24 cellular contexts compared by ENCODE assay signal in the genomic region with DNA sequence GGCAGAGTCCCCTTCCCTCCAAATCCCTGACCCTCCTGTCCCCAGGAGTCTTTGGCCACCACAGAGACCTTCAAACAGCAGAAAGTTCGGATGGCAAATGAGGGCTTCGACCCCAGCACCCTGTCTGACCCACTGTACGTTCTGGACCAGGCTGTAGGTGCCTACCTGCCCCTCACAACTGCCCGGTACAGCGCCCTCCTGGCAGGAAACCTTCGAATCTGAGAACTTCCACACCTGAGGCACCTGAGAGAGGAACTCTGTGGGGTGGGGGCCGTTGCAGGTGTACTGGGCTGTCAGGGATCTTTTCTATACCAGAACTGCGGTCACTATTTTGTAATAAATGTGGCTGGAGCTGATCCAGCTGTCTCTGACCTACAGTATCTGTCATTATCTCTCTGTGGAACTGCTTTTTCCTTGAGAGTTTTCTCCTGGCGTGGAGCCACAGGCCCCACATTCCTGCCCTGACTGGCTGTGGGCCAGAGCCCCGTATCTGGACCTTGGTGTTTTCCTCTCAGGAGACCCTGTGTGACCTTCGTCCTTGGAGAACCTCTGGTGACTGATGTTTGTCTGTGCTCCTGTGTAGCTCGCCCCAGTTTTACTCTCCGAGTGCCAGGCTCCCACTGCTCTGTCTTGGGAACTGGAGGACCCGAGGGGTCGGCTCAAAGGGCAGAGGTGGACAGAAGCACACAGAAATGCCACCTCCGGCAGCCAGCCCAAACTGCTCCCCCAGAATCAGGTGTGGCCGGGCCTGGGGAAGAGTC. TPM values are rescaled to one million over a fixed set of nuclear protein-coding genes. Genes with fewer than 3 reads are reported as not detected.
DNase-seq lines count a peak whose midpoint lies in the region; ATAC-seq, FAIRE-seq and TF ChIP-seq lines count a peak whose summit lies in the region.
"Had no signal": no experiment of that assay in that cellular context is flagged by ENCODE, and none has a peak within 500 bp of the region (broad histone marks: within the 10 kb centered on the region; RNA-seq: fewer than 3 reads in every experiment).

No MANE protein-coding gene starts in this region.

- H3K27me3 Mint-ChIP-seq in neural crest cell (ENCODE audit: low read depth) = peaks cover 9% of the 10 kb centered on the region

- no peak overlapping the region for H3K27ac Mint-ChIP-seq in neural crest cell (ENCODE audit: unreplicated experiment)
- H3K27ac Mint-ChIP-seq: neural progenitor cell had no signal

- H3K9me3 ChIP-seq in right cardiac atrium (ENCODE audit: control insufficient read depth, low read length) (no peaks in the 10 kb centered on the region), thyroid gland (no peaks in the 10 kb centered on the region)

- H3K27me3 ChIP-seq in right cardiac atrium (ENCODE audit: control insufficient read depth, insufficient read depth) (no peaks in the 10 kb centered on the region), thyroid gland (no peaks in the 10 kb centered on the region)

- no peak for FAIRE-seq in D721Med (lab: Jason Lieb, UNC)
- FAIRE-seq: frontal cortex, TTC549 had no signal

- DNase-seq in right cardiac atrium (peak; percentile 59 to 83 (median 77)), Right ventricle myocardium superior (no peak), dermis blood vessel endothelial cell (peak; percentile 60), neural crest cell (ENCODE audit: low read depth, low spot score) (no peak), D721Med (ENCODE audit: insufficient read length, low spot score) (no peak), thyroid gland (no peak), iPS-NIHi11 (ENCODE audit: low spot score) (no peak), Ammon's horn (ENCODE audit: low spot score) (no peak)
- DNase-seq: ACHN; activated CD4-positive, alpha-beta T cell treated with anti-CD3 and anti-CD28 coated beads for 4 hours; activated CD8-positive, alpha-beta memory T cell treated with anti-CD3 and anti-CD28 coated beads, Interleukin-2, amount 50 U/mL, for 48 hours; activated gamma-delta T cell; amniotic stem cell; caudate nucleus; effector CD4-positive, alpha-beta T cell; hypothalamus; KG1; kidney glomerular epithelial cell; NCI-H1694 treated with DMSO at 0.1 percent for 48 hours; SHP77 had no signal

- H3K36me3 Mint-ChIP-seq in neural crest cell (ENCODE audit: low read depth) = no peaks in the 10 kb centered on the region

- H3K9me3 Mint-ChIP-seq in neural crest cell = no peaks in the 10 kb centered on the region
- H3K9me3 Mint-ChIP-seq: neural progenitor cell had no signal

- H3K36me3 ChIP-seq in thyroid gland = no peaks in the 10 kb centered on the region
- H3K36me3 ChIP-seq: neural progenitor cell had no signal

- ATAC-seq in right cardiac atrium = no peak
- no peak for ATAC-seq in Right ventricle myocardium superior (ENCODE audit: poor library complexity)
- ATAC-seq: esophagus mucosa had no signal

- H3K27ac ChIP-seq in right cardiac atrium (ENCODE audit: low read length) (no peak overlapping the region), thyroid gland (no peak overlapping the region)
- H3K27ac ChIP-seq: neural progenitor cell had no signal

- peaks cover 24% of the 10 kb centered on the region for H3K4me1 Mint-ChIP-seq in neural crest cell

- peak overlapping the region; percentile 37 for H3K4me3 Mint-ChIP-seq in neural crest cell
- H3K4me3 Mint-ChIP-seq: neural progenitor cell had no signal

- TF ChIP-seq POLR2A in thyroid gland (IDR thresholded peaks at IDR 0.05) = no peak

- H3K4me3 ChIP-seq in right cardiac atrium (ENCODE audit: low read length) (no peak overlapping the region), thyroid gland (replicated peaks in 1 of 3) (no peak overlapping the region)
- H3K4me3 ChIP-seq: neural progenitor cell had no signal

- H3K4me1 ChIP-seq in right cardiac atrium (ENCODE audit: control insufficient read depth, insufficient read depth, low read length) (peaks cover 11% of the 10 kb centered on the region), thyroid gland (peaks cover 9 to 35% of the 10 kb centered on the region in 2 donors)

- intact Hi-C loops in right cardiac atrium (cut with DNase I) (loop anchor here in 1 of 4 donors (10.0 kb wide), 1 partner anchor 265 kb away; no protein-coding TSS in a partner anchor), Right ventricle myocardium superior (cut with DNase I) (no loop called here), thyroid gland (cut with DNase I) (no loop called here)

- 56% methylated on average over 17 of the region's 17 CpGs for WGBS in right cardiac atrium
- 73 to 85% methylated on average over 17 of the region's 17 CpGs for WGBS in thyroid gland, 2 donors

- no peak for TF ChIP-seq CTCF in neural crest cell (conservative IDR thresholded peaks at IDR 0.05)
- TF ChIP-seq CTCF in D721Med (IDR thresholded peaks at IDR 0.05; ENCODE audit: insufficient read depth, missing control alignments) = no peak
- TF ChIP-seq CTCF in thyroid gland (IDR thresholded peaks at IDR 0.05) = no peak

RNA-seq across cellular contexts. Expression of gene SLC27A3, which starts 4.8 kb away (rescaled TPM):
- total RNA-seq in right cardiac atrium (10 to 100 TPM; 16.9 to 22.0 (median 20.1) TPM), Right ventricle myocardium superior (12.0 TPM), dermis blood vessel endothelial cell (27.6 and 30.0 TPM in 2 replicates), neural crest cell (16.8 and 18.1 TPM in 2 replicates), thyroid gland (10 to 100 TPM; 14.4 to 32.5 (median 23.2) TPM)
- polyA plus RNA-seq in right cardiac atrium = 26.5 TPM

RNA-seq across cellular contexts. Expression of gene INTS3, which starts 52.1 kb away (rescaled TPM):
- total RNA-seq in right cardiac atrium = 10 to 100 TPM; 30.6 to 41.8 (median 33.7) TPM
- 26.4 TPM for polyA plus RNA-seq in right cardiac atrium
- total RNA-seq in Right ventricle myocardium superior = 31.8 TPM
- total RNA-seq in dermis blood vessel endothelial cell = 31.3 and 42.7 TPM in 2 replicates
- 78.4 and 79.2 TPM in 2 replicates for total RNA-seq in neural crest cell
- total RNA-seq in thyroid gland = 10 to 100 TPM; 50.0 to 60.9 (median 56.3) TPM

Comparison
In these comparisons a context has a peak if more than half of its experiments do, and no peak if none do; other contexts are left out.
1. DNase-seq: peak in right cardiac atrium (3 of 3) and dermis blood vessel endothelial cell (single experiment); none in Right ventricle myocardium superior (single experiment), neural crest cell (single experiment), D721Med (single experiment), thyroid gland (0 of 2), iPS-NIHi11 (single experiment) and Ammon's horn (single experiment).